In the genomic region with DNA sequence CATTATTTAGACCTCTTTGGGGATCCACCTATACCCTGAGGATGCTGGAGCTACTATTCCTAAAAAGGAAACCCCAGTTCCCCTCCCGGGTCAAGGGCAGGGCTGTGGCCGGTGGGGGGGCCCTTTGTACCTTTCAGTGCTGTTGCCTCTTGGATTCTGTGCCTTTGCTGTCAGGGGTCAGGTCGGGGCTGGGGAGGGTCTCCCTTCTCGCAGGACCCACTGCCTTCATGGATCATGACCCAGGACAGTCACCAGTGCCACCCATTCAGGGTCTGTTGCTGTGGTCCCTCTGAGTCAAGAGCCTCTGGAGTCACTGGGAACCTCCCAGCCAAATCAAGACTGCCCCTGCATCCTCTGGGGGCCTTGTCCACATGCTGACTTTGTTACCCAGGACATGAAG, we compare ENCODE assay signal across 22 cellular contexts.
"Had no signal": no experiment of that assay in that cellular context is flagged by ENCODE, and none has a peak within 500 bp of the region (broad histone marks: within the 10 kb centered on the region; RNA-seq: fewer than 3 reads in every experiment).

No MANE protein-coding gene starts in this region.

- H3K27me3 ChIP-seq: MG63, SJSA1 had no signal

- DNase-seq: Karpas-422, KG1, MG63, NCI-H1092, NCI-H1105 treated with DMSO at 0.1 percent for 48 hours, NCI-H1417 treated with DMSO at 0.1 percent for 48 hours, NCI-H146, NCI-H187, NCI-H2029, NCI-H2081 treated with DMSO at 0.1 percent for 48 hours, NCI-H2171, NCI-H226, NCI-H446, NCI-H510A, NCI-H524 treated with DMSO at 0.1 percent for 48 hours, NCI-H69, NCI-H774, Right ventricle myocardium superior, RPMI8226, SIG-M5 had no signal

- H3K36me3 ChIP-seq: MG63, SJSA1 had no signal

- H3K4me3 ChIP-seq: MG63, SJSA1, SK-N-MC had no signal

- H3K27ac ChIP-seq: SJSA1, SK-N-MC had no signal
